ENCODE assay signal across 1 cellular context in genomic region chr5:73638344-73639095, GRCh38.
TF ChIP-seq lines count a peak whose summit lies in the region.

No MANE protein-coding gene starts in this region.

TF ChIP-seq in SK-N-SH, 30 proteins besides CTCF, POLR2A, EP300 and RAD21 (continued from another document):
- no peak for TF ChIP-seq FOXM1 (IDR thresholded peaks at IDR 0.05; ENCODE audit: low read depth)
- no peak for TF ChIP-seq TAF1 (IDR thresholded peaks at IDR 0.05; ENCODE audit: borderline replicate concordance, low read depth, low read length)
- TF ChIP-seq GATA2 (CRISPR knock-in tag; IDR thresholded peaks at IDR 0.05) = no peak
- TF ChIP-seq SIN3A (IDR thresholded peaks at IDR 0.05; ENCODE audit: borderline replicate concordance, low read depth, low read length) = no peak
- no peak for TF ChIP-seq POLR2AphosphoS5 (IDR thresholded peaks at IDR 0.05; ENCODE audit: low read depth, low read length)
- TF ChIP-seq, protein P1, sequence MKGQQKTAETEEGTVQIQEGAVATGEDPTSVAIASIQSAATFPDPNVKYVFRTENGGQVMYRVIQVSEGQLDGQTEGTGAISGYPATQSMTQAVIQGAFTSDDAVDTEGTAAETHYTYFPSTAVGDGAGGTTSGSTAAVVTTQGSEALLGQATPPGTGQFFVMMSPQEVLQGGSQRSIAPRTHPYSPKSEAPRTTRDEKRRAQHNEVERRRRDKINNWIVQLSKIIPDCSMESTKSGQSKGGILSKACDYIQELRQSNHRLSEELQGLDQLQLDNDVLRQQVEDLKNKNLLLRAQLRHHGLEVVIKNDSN (IDR thresholded peaks at IDR 0.05; ENCODE audit: borderline replicate concordance, low read depth) = no peak
- 0 out of 2 replicates have a peak, but pooled peaks have one; percentile 43 for TF ChIP-seq MEF2A (IDR thresholded peaks at IDR 0.05; ENCODE audit: borderline replicate concordance, low read depth)
- TF ChIP-seq SMC3 (IDR thresholded peaks at IDR 0.05; ENCODE audit: low read depth, low read length) = no peak
- no peak for TF ChIP-seq USF2 (IDR thresholded peaks at IDR 0.05; ENCODE audit: borderline replicate concordance, low read depth, low read length)
- no peak for TF ChIP-seq CHD2 (IDR thresholded peaks at IDR 0.05; ENCODE audit: low read length, partially characterized antibody)
- TF ChIP-seq FOSL2 (IDR thresholded peaks at IDR 0.05; ENCODE audit: borderline replicate concordance, low read depth) = peak; percentile 84
